19 cellular contexts compared by ENCODE assay signal in the genomic region with DNA sequence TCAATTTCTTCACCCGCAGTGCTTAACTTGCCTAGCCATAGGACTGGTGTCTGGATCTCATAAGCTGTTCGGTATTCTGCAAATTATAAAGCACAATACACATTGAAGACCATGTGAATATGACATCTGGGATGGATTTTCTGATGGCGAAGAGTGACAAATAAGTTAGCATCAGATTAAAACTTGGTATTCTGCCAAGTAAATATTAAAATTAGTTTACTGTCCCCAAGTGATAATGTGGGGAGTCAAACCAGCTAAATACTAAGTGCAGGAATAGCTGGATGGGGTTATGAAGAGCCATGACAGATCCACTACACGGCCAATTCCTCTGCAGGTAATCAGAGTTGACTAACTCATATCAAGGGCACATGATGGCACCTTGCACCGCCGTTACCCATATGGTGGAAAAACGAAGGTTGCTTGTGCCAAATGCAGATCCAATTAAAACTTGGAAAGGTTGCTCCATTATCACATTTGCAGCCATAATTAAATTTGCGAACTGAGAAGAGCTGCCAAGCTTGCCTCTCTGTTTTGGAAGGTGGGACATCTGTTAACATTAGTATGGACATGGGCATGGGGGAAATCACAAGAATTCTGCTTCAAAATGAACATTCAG.
"Had no signal": no experiment of that assay in that cellular context is flagged by ENCODE, and none has a peak within 500 bp of the region (broad histone marks: within the 10 kb centered on the region; RNA-seq: fewer than 3 reads in every experiment).

No MANE protein-coding gene starts in this region.

- H3K27ac ChIP-seq: foreskin keratinocyte, hepatocyte, left ventricle myocardium inferior, neural progenitor cell, ovary had no signal

- H3K36me3 ChIP-seq: left ventricle myocardium inferior, neural progenitor cell, ovary had no signal

- H3K4me2 ChIP-seq: hepatocyte, neural progenitor cell had no signal

- H3K9me3 ChIP-seq: left ventricle myocardium inferior, ovary had no signal

- H3K27me3 ChIP-seq: foreskin keratinocyte, hepatocyte, neural progenitor cell, ovary had no signal

- H2AFZ ChIP-seq: hepatocyte, neural progenitor cell had no signal

- H3K4me3 ChIP-seq: hepatocyte, left ventricle myocardium inferior, lung, neural progenitor cell, ovary had no signal

- DNase-seq: effector CD4-positive, alpha-beta T cell; endodermal cell; erythroblast; foreskin keratinocyte; kidney; left cardiac atrium; left ventricle myocardium inferior; mesenchymal stem cell; midbrain; nucleus accumbens; ovary; right cardiac atrium; small intestine; stimulated activated CD4-positive, alpha-beta T cell treated with anti-CD3 and anti-CD28 coated beads, Interleukin-12 subunit alpha, Interleukin-12 subunit beta, amount 100 ng/mL, for 4 hours; stimulated activated naive CD4-positive, alpha-beta T cell had no signal

- H3K9ac ChIP-seq: neural progenitor cell had no signal

- H3K79me2 ChIP-seq: hepatocyte had no signal

- H3K4me1 ChIP-seq: foreskin keratinocyte, left ventricle myocardium inferior, neural progenitor cell had no signal

- ATAC-seq: foreskin keratinocyte; left cardiac atrium; natural killer cell treated with Interleukin-12 subunit alpha and Interleukin-12 subunit beta and Interleukin-15 and Interleukin-18, amount 100 ng/mL, for 72 hours; right cardiac atrium had no signal
